Comparison of ENCODE assay signal across 8 cellular contexts in genomic region chr12:96195845-96196451, GRCh38. TPM values are rescaled to one million over a fixed set of nuclear protein-coding genes. Genes with fewer than 3 reads are reported as not detected.
DNase-seq lines count a peak whose midpoint lies in the region; ATAC-seq and TF ChIP-seq lines count a peak whose summit lies in the region.

No MANE protein-coding gene starts in this region.

- H3K9ac ChIP-seq in muscle layer of colon (ENCODE audit: low read length): no peak overlapping the region

- H3K9me3 ChIP-seq in muscle layer of colon (ENCODE audit: low read length): no peaks in the 10 kb centered on the region

- no peaks in the 10 kb centered on the region for H3K9me3 Mint-ChIP-seq in type B pancreatic cell

- H3K27ac Mint-ChIP-seq in type B pancreatic cell: peak overlapping the region; percentile 94

- H3K4me3 ChIP-seq in AG09309 (ENCODE audit: control insufficient read depth, low read depth, low read length) (peak overlapping the region; percentile 90), HL-60 (replicated peaks; ENCODE audit: insufficient read depth, low read length) (peak overlapping the region; percentile 95), muscle layer of colon (ENCODE audit: low read depth in 1 of 2, low read length in 2 of 2) (peak overlapping the region; percentile 21 to 46)

- DNase-seq in AG09309 (ENCODE audit: low read depth) (no peak), HL-60 (ENCODE audit: low read depth in 1 of 2, low spot score in 1 of 2) (no peak), type B pancreatic cell (ENCODE audit: extremely low spot score, unreplicated experiment) (no peak), GM13976 (ENCODE audit: low spot score) (no peak)
- DNase-seq in activated CD4-positive, alpha-beta T cell treated with anti-CD3 and anti-CD28 coated beads for 48 hours: peak; percentile 64
- DNase-seq in effector CD8-positive, alpha-beta T cell (lab: John Stamatoyannopoulos, UW): peak; percentile 20

- peak overlapping the region; percentile 95 for H3K4me3 Mint-ChIP-seq in type B pancreatic cell

- peaks cover 17% of the 10 kb centered on the region for H3K27me3 Mint-ChIP-seq in type B pancreatic cell

- in situ Hi-C loops in GM13976 (cut with MboI; ENCODE audit: low sequenced_read_pairs, unreplicated experiment): no loop called here

- no peaks in the 10 kb centered on the region for H3K36me3 Mint-ChIP-seq in type B pancreatic cell

- peaks cover 19% of the 10 kb centered on the region for H3K4me1 Mint-ChIP-seq in type B pancreatic cell (ENCODE audit: unreplicated experiment)

- H3K27ac ChIP-seq in HL-60 (replicated peaks) (no peak overlapping the region), muscle layer of colon (ENCODE audit: low read depth, low read length) (peak overlapping the region; percentile 41)

- ATAC-seq in GM18502 (IDR thresholded peaks at IDR 0.05; ENCODE audit: poor library complexity, unreplicated experiment): no peak

- H3K36me3 ChIP-seq in muscle layer of colon (ENCODE audit: insufficient read depth, low read length): no peaks in the 10 kb centered on the region

- H3K27me3 ChIP-seq in HL-60 (ENCODE audit: insufficient read depth, poor library complexity, severe bottlenecking) (peaks cover under 1% of the 10 kb centered on the region), muscle layer of colon (ENCODE audit: control insufficient read depth in 1 of 2, insufficient read depth in 2 of 2, low read length in 2 of 2) (no peaks in the 10 kb centered on the region)

- H3K4me1 ChIP-seq in muscle layer of colon (ENCODE audit: insufficient read depth, low read length): peaks cover 21% of the 10 kb centered on the region

- TF ChIP-seq CTCF in AG09309 (IDR thresholded peaks at IDR 0.05; ENCODE audit: control insufficient read depth, insufficient read depth, low read depth, low read length, missing control alignments) (no peak), HL-60 (IDR thresholded peaks at IDR 0.05; ENCODE audit: insufficient read depth, low read length) (no peak), type B pancreatic cell (conservative IDR thresholded peaks at IDR 0.05) (no peak), GM13976 (IDR thresholded peaks at IDR 0.05; ENCODE audit: borderline replicate concordance, control extremely low read depth, extremely low read depth, insufficient read depth, missing control alignments) (no peak)

RNA-seq across cellular contexts. Expression of gene ELK3, which starts 1.8 kb away (rescaled TPM):
- total RNA-seq in type B pancreatic cell (ENCODE audit: low replicate concordance): 17.6 and 18.0 TPM in 2 replicates

Comparison
In these comparisons a context has a peak if more than half of its experiments do, and no peak if none do; other contexts are left out.
1. DNase-seq: peak in activated CD4-positive, alpha-beta T cell treated with anti-CD3 and anti-CD28 coated beads for 48 hours (single experiment) and effector CD8-positive, alpha-beta T cell (single experiment); none in AG09309 (single experiment), HL-60 (0 of 2), type B pancreatic cell (single experiment) and GM13976 (single experiment).
2. H3K4me3 ChIP-seq: peak in every context shown above with its lines; median percentile 95 in HL-60; 90 in AG09309; 34 in muscle layer of colon.